Comparison of ENCODE assay signal across 1 cellular context in the genomic region with DNA sequence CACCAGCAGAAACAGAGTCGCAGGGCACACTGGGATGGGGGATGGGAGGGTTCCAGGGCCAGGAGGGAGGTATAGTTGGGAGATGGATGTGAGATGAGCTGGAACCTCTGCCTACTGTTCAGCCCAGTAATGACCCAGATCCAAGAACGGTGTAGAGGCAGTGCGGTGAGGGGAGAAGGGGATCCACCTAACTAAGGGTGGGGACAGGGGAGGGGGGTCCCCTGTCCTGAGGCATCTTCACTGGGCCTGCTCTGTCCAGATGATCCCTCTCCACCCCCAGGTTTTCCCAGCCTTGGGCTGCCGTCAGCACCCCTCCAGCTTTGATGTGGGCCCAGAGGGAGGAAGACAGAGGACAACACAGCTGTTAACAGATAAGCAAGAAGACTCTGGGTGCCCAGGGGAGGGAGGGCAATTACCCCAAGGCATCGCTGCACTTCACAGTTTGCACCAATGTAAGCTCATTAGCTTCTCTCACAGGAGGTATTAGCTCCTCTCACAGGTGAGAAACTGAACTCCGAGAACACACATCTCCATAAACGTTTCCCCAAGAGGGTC.
TF ChIP-seq lines count a peak whose summit lies in the region.

No MANE protein-coding gene starts in this region.

TF ChIP-seq in K562, 482 proteins besides CTCF, POLR2A, EP300 and RAD21 (continues in another document):
- no peak for TF ChIP-seq UBTF (IDR thresholded peaks at IDR 0.05; ENCODE audit: borderline replicate concordance in 1 of 2, low read depth in 2 of 2, low read length in 2 of 2)
- TF ChIP-seq WHSC1 (IDR thresholded peaks at IDR 0.05; ENCODE audit: low read length) = no peak
- TF ChIP-seq TCFL5 (CRISPR knock-in tag; conservative IDR thresholded peaks at IDR 0.05) = no peak
- no peak for TF ChIP-seq FOXJ2 (tag; IDR thresholded peaks at IDR 0.05)
- TF ChIP-seq ZNF764 (CRISPR knock-in tag; IDR thresholded peaks at IDR 0.05; ENCODE audit: low read depth) = no peak
- TF ChIP-seq TFAP4 (CRISPR knock-in tag; IDR thresholded peaks at IDR 0.05; ENCODE audit: borderline replicate concordance) = peak; percentile 81
- TF ChIP-seq ZNF217 (CRISPR knock-in tag; IDR thresholded peaks at IDR 0.05) = no peak
- TF ChIP-seq, protein P1, sequence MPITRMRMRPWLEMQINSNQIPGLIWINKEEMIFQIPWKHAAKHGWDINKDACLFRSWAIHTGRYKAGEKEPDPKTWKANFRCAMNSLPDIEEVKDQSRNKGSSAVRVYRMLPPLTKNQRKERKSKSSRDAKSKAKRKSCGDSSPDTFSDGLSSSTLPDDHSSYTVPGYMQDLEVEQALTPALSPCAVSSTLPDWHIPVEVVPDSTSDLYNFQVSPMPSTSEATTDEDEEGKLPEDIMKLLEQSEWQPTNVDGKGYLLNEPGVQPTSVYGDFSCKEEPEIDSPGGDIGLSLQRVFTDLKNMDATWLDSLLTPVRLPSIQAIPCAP (CRISPR knock-in tag; IDR thresholded peaks at IDR 0.05; ENCODE audit: borderline replicate concordance) = no peak
- no peak for TF ChIP-seq MTA3 (IDR thresholded peaks at IDR 0.05; ENCODE audit: borderline replicate concordance)
- no peak for TF ChIP-seq MTA2 (IDR thresholded peaks at IDR 0.05; ENCODE audit: low read depth)
- TF ChIP-seq GABPB2 (CRISPR knock-in tag; conservative IDR thresholded peaks at IDR 0.05) = no peak
- TF ChIP-seq, protein P2, sequence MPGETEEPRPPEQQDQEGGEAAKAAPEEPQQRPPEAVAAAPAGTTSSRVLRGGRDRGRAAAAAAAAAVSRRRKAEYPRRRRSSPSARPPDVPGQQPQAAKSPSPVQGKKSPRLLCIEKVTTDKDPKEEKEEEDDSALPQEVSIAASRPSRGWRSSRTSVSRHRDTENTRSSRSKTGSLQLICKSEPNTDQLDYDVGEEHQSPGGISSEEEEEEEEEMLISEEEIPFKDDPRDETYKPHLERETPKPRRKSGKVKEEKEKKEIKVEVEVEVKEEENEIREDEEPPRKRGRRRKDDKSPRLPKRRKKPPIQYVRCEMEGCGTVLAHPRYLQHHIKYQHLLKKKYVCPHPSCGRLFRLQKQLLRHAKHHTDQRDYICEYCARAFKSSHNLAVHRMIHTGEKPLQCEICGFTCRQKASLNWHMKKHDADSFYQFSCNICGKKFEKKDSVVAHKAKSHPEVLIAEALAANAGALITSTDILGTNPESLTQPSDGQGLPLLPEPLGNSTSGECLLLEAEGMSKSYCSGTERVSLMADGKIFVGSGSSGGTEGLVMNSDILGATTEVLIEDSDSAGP (CRISPR knock-in tag; IDR thresholded peaks at IDR 0.05) = no peak
- TF ChIP-seq ERF (CRISPR knock-in tag; IDR thresholded peaks at IDR 0.05) = no peak
- TF ChIP-seq MCM7 (IDR thresholded peaks at IDR 0.05) = no peak
- TF ChIP-seq ZNF398 (CRISPR knock-in tag; IDR thresholded peaks at IDR 0.05) = no peak
- no peak for TF ChIP-seq POLR2B (IDR thresholded peaks at IDR 0.05; ENCODE audit: low read depth, partially characterized antibody)
- no peak for TF ChIP-seq E4F1 (CRISPR knock-in tag; IDR thresholded peaks at IDR 0.05; ENCODE audit: borderline replicate concordance)
- no peak for TF ChIP-seq SNRNP70 (optimal IDR thresholded peaks at IDR 0.05; ENCODE audit: low read depth, low read length)
- TF ChIP-seq VEZF1 (CRISPR knock-in tag; IDR thresholded peaks at IDR 0.05) = peak; percentile 35; the same call in 1 of the 2 replicates
- TF ChIP-seq PHF21A (IDR thresholded peaks at IDR 0.05; ENCODE audit: borderline replicate concordance, low read depth) = no peak
- TF ChIP-seq, protein P3, sequence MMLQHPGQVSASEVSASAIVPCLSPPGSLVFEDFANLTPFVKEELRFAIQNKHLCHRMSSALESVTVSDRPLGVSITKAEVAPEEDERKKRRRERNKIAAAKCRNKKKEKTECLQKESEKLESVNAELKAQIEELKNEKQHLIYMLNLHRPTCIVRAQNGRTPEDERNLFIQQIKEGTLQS (IDR thresholded peaks at IDR 0.05) = no peak
- TF ChIP-seq, protein P3 (CRISPR knock-in tag; conservative IDR thresholded peaks at IDR 0.05) = no peak
- TF ChIP-seq, protein P4, sequence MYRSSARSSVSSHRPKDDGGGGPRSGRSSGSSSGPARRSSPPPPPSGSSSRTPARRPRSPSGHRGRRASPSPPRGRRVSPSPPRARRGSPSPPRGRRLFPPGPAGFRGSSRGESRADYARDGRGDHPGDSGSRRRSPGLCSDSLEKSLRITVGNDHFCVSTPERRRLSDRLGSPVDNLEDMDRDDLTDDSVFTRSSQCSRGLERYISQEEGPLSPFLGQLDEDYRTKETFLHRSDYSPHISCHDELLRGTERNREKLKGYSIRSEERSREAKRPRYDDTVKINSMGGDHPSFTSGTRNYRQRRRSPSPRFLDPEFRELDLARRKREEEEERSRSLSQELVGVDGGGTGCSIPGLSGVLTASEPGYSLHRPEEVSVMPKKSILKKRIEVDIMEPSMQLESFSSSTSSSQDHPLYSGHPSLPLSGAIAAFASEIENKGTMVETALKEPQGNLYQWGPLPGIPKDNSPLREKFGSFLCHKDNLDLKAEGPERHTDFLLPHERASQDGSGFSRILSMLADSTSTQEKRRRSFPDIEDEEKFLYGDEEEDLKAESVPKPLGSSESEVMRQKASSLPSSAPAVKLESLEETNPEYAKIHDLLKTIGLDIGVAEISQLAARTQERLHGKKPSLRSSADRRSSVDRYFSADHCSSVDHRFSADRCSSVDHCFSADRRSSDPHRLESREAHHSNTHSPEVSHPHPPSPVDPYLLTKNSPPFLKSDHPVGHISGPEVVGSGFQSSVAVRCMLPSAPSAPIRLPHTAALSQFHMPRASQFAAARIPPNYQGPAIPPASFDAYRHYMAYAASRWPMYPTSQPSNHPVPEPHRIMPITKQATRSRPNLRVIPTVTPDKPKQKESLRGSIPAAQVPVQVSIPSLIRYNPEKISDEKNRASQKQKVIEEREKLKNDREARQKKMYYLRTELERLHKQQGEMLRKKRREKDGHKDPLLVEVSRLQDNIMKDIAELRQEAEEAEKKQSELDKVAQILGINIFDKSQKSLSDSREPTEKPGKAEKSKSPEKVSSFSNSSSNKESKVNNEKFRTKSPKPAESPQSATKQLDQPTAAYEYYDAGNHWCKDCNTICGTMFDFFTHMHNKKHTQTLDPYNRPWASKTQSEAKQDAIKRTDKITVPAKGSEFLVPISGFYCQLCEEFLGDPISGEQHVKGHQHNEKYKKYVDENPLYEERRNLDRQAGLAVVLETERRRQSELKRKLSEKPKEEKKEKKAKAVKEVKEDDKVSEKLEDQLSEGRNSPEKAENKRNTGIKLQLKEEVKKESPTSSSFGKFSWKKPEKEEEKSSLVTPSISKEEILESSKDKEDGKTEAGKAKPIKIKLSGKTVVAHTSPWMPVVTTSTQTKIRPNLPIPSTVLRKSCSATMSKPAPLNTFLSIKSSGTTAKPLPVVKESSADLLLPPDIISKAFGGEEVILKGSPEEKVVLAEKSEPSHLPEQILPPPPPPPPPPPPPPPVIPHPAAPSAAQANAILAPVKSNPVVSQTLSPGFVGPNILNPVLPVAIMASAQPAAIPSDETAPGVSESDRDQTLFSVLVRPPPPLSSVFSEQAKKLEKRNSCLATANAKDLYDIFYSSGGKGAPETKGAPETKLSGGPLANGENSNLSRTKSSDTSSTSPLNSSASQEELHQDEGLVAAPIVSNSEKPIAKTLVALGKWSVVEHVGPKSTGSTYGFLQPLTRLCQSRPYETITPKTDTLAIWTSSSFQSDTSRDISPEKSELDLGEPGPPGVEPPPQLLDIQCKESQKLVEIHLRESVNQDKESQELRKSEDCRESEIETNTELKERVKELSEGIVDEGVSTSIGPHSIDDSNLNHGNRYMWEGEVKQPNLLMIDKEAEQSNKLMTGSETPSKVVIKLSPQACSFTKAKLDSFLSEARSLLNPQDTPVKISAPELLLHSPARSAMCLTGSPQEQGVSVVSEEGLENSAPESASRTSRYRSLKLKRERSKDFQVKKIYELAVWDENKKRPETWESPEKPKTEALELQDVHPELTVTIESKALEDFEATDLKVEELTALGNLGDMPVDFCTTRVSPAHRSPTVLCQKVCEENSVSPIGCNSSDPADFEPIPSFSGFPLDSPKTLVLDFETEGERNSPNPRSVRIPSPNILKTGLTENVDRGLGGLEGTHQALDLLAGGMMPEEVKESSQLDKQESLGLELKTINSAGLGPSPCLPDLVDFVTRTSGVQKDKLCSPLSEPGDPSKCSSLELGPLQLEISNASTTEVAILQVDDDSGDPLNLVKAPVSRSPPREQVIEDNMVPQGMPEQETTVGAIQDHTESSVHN (IDR thresholded peaks at IDR 0.05; ENCODE audit: borderline replicate concordance in 1 of 2, low read depth in 1 of 2) = no peak
- no peak for TF ChIP-seq NKRF (IDR thresholded peaks at IDR 0.05; ENCODE audit: borderline replicate concordance)
- peak; percentile 19 for TF ChIP-seq DACH1 (IDR thresholded peaks at IDR 0.05; ENCODE audit: partially characterized antibody)
